In genomic region chr1:39679821-39680220, GRCh38 we compare ENCODE assay signal across 29 cellular contexts. TPM values are rescaled to one million over a fixed set of nuclear protein-coding genes. Genes with fewer than 3 reads are reported as not detected.
DNase-seq lines count a peak whose midpoint lies in the region; ATAC-seq, FAIRE-seq and TF ChIP-seq lines count a peak whose summit lies in the region.
"Had no signal": no experiment of that assay in that cellular context is flagged by ENCODE, and none has a peak within 500 bp of the region (broad histone marks: within the 10 kb centered on the region; RNA-seq: fewer than 3 reads in every experiment).

No MANE protein-coding gene starts in this region.

- no peak overlapping the region for H3K27ac ChIP-seq in H1 (ENCODE audit: low read depth, low read length)
- no peak overlapping the region for H3K27ac ChIP-seq in trophoblast cell (ENCODE audit: low read depth, low read length)
- no peak overlapping the region for H3K27ac ChIP-seq in CD4-positive, alpha-beta memory T cell (ENCODE audit: low read depth, low read length)
- H3K27ac ChIP-seq: BLaER1, PC-9, RWPE1 had no signal

- H4K8ac ChIP-seq in H1 (ENCODE audit: extremely low read depth, insufficient read depth, low read length) (no peak overlapping the region), trophoblast cell (ENCODE audit: low read depth, low read length) (no peak overlapping the region)

- H2BK20ac ChIP-seq in H1 (ENCODE audit: low read length) = no peak overlapping the region

- no peak overlapping the region for H2BK12ac ChIP-seq in H1 (ENCODE audit: low read depth, low read length)
- H2BK12ac ChIP-seq in trophoblast cell (ENCODE audit: low read length) = no peak overlapping the region

- H3K27me3 ChIP-seq in H1 (replicated peaks in 1 of 4; ENCODE audit: control insufficient read depth in 3 of 4, extremely low read depth in 1 of 4, insufficient read depth in 3 of 4, low read length in 3 of 4) (peaks cover 52 to 91% (median 80%) of the 10 kb centered on the region in 4 experiments), trophoblast cell (ENCODE audit: insufficient read depth, low read length) (peaks cover 54% of the 10 kb centered on the region)
- H3K27me3 ChIP-seq in CD4-positive, alpha-beta memory T cell (ENCODE audit: insufficient read depth, low read length) = no peaks in the 10 kb centered on the region
- H3K27me3 ChIP-seq: BLaER1 had no signal

- TF ChIP-seq EP300 in H1 (IDR thresholded peaks at IDR 0.05; ENCODE audit: borderline replicate concordance in 1 of 2, low read depth in 2 of 2, low read length in 2 of 2) = no peak

- TF ChIP-seq POLR2A in H1 (IDR thresholded peaks at IDR 0.05; ENCODE audit: control extremely low read depth in 1 of 2, low read depth in 2 of 2, low read length in 2 of 2) = no peak

- no peak for ATAC-seq in GM21576 (IDR thresholded peaks at IDR 0.05; ENCODE audit: unreplicated experiment)
- ATAC-seq: K562 had no signal

- DNase-seq in EH (ENCODE audit: low read depth) (peak; percentile 38), M059J (ENCODE audit: low read depth) (peak; percentile 32), H1 (ENCODE audit: low read depth in 1 of 2, low spot score in 2 of 2) (no peak), trophoblast cell (no peak), retina (no peak), ureter (ENCODE audit: low spot score) (no peak)
- DNase-seq in CD4-positive, alpha-beta memory T cell = no peak
- DNase-seq: CD8-positive, alpha-beta memory T cell; DMS 273 treated with DMSO at 0.1 percent for 48 hours; DND-41; Kasumi-1; MG63; NCI-H2029 treated with DMSO at 0.1 percent for 48 hours; NCI-H526 treated with DMSO at 0.1 percent for 48 hours; PC-9; SHP77; T-helper 1 cell had no signal

- H3K14ac ChIP-seq in H1 (ENCODE audit: insufficient read length) (no peak overlapping the region), trophoblast cell (ENCODE audit: low read length) (no peak overlapping the region)

- H3K9ac ChIP-seq in H1 (replicated peaks in 1 of 4; ENCODE audit: extremely low read depth in 1 of 4, low read depth in 3 of 4, low read length in 3 of 4) (no peak overlapping the region), trophoblast cell (ENCODE audit: low read length) (no peak overlapping the region)
- H3K9ac ChIP-seq: BLaER1 had no signal

- no peak overlapping the region for H2BK5ac ChIP-seq in H1 (ENCODE audit: low read depth, low read length)
- no peak overlapping the region for H2BK5ac ChIP-seq in trophoblast cell (ENCODE audit: low read depth, low read length, poor library complexity)

- H3K4ac ChIP-seq in H1 (replicated peaks; ENCODE audit: insufficient read length, low read depth, low read length) (no peak overlapping the region), trophoblast cell (ENCODE audit: low read depth, low read length) (no peak overlapping the region)

- peaks cover 15% of the 10 kb centered on the region in 2 donors for H3K36me3 Mint-ChIP-seq in CD4-positive, alpha-beta memory T cell

- no peaks in the 10 kb centered on the region; the same call in 1 of the 2 replicates for H3K23me2 ChIP-seq in H1 (ENCODE audit: low read depth, low read length)

- peaks cover 0 to 5% (median 1%) of the 10 kb centered on the region in 4 experiments; a peak in 2 of 7 replicates for H3K4me1 ChIP-seq in H1 (replicated peaks in 1 of 4; ENCODE audit: control insufficient read depth in 3 of 4, insufficient read depth in 4 of 4, low read length in 3 of 4)
- no peaks in the 10 kb centered on the region for H3K4me1 ChIP-seq in trophoblast cell (ENCODE audit: control insufficient read depth in 1 of 2, insufficient read depth in 2 of 2, low read length in 2 of 2)
- peaks cover 37% of the 10 kb centered on the region for H3K4me1 ChIP-seq in CD4-positive, alpha-beta memory T cell (ENCODE audit: insufficient read depth, low read length)
- H3K4me1 ChIP-seq: BLaER1 had no signal

- H3K9me3 Mint-ChIP-seq in CD4-positive, alpha-beta memory T cell = no peaks in the 10 kb centered on the region

- peaks cover 14 to 29% (median 27%) of the 10 kb centered on the region in 4 donors for H3K4me1 Mint-ChIP-seq in CD4-positive, alpha-beta memory T cell

- no peak overlapping the region for H2AFZ ChIP-seq in H1 (ENCODE audit: low read length)
- H2AFZ ChIP-seq in trophoblast cell (ENCODE audit: insufficient read depth, low read length, poor library complexity) = no peak overlapping the region
- H2AFZ ChIP-seq: PC-9 had no signal

- POLR2A ChIA-PET in H1 (lab: Charles Lee; ENCODE audit: partially characterized antibody) = interaction anchor here (0.9 kb wide), 1 partner anchor 12 kb away, joined by 4 read pairs; no protein-coding TSS in a partner anchor
- POLR2A ChIA-PET in CD4-positive, alpha-beta memory T cell (lab: Charles Lee; ENCODE audit: partially characterized antibody) = interaction anchor here (2.4 to 6.3 kb wide), 2 partner anchors 8 to 11 kb away, joined by 14 to 60 read pairs; partner anchors contain the start of genes HPCAL4 and NT5C1A

- H3K4me3 ChIP-seq in H1 (ENCODE audit: extremely low read depth in 1 of 4, insufficient read depth in 2 of 4, low read depth in 3 of 4, low read length in 4 of 4) (no peak overlapping the region), trophoblast cell (ENCODE audit: low read depth, low read length) (no peak overlapping the region)
- H3K4me3 ChIP-seq in CD4-positive, alpha-beta memory T cell (ENCODE audit: low read length in 2 of 2) = no peak overlapping the region
- H3K4me3 ChIP-seq: BLaER1, K562, MG63, PC-9 had no signal

- H3K36me3 ChIP-seq in H1 (ENCODE audit: control insufficient read depth in 2 of 4, insufficient read depth in 4 of 4, low read length in 3 of 4) = no peaks in the 10 kb centered on the region
- no peaks in the 10 kb centered on the region for H3K36me3 ChIP-seq in trophoblast cell (ENCODE audit: control insufficient read depth in 1 of 2, insufficient read depth in 2 of 2, low read length in 2 of 2)
- no peaks in the 10 kb centered on the region for H3K36me3 ChIP-seq in CD4-positive, alpha-beta memory T cell (ENCODE audit: insufficient read depth, low read length)
- H3K36me3 ChIP-seq: BLaER1, MG63 had no signal

- CTCF ChIA-PET in H1 (lab: Charles Lee; ENCODE audit: partially characterized antibody) = interaction anchor here (1.0 to 4.4 kb wide), 5 partner anchors 8 to 26 kb away, joined by 3 to 44 read pairs (median 6); partner anchors contain the start of genes HPCAL4 and NT5C1A
- CTCF ChIA-PET in CD4-positive, alpha-beta memory T cell (lab: Charles Lee; ENCODE audit: partially characterized antibody) = interaction anchor here (1.6 to 3.5 kb wide), 3 partner anchors 8 to 22 kb away, joined by 3 to 34 read pairs (median 9); partner anchors contain the start of gene NT5C1A

- H2AK5ac ChIP-seq in H1 (ENCODE audit: low read depth, low read length) (no peak overlapping the region), trophoblast cell (ENCODE audit: low read length) (no peak overlapping the region)

- intact Hi-C loops in CD4-positive, alpha-beta memory T cell (cut with micrococcal nuclease) = no loop called here

- no peak for TF ChIP-seq CTCF in H1 (IDR thresholded peaks at IDR 0.05; ENCODE audit: control extremely low read depth in 1 of 3, insufficient read depth in 1 of 3, low read depth in 1 of 3, low read length in 3 of 3)

- WGBS in H1 (ENCODE audit: extremely low coverage in 1 of 2, insufficient coverage in 1 of 2, insufficient read length in 1 of 2, insufficient replicate concordance in 2 of 2, low coverage in 1 of 2, low lambda C conversion rate in 2 of 2, missing lambda C conversion rate in 1 of 2), 2 experiments = 57% methylated on average over 2 of the region's 2 CpGs; no CpG with 5 or more reads in 1 of the 2 experiments
- WGBS in trophoblast cell (ENCODE audit: extremely low coverage, insufficient coverage, insufficient read length) = no CpG with 5 or more reads among the region's 2 CpGs

- peaks cover 0 to 4% of the 10 kb centered on the region in 2 experiments for H4K20me1 ChIP-seq in H1 (replicated peaks in 1 of 2; ENCODE audit: control insufficient read depth in 1 of 2, insufficient read depth in 2 of 2, low read length in 2 of 2)
- H4K20me1 ChIP-seq: BLaER1 had no signal

- no peak overlapping the region for H4K12ac ChIP-seq in trophoblast cell (ENCODE audit: low read depth, low read length)

- TF ChIP-seq RAD21 in H1 (IDR thresholded peaks at IDR 0.05 in 1 of 2, conservative IDR thresholded peaks at IDR 0.05 in 1 of 2; ENCODE audit: low read depth in 2 of 2, low read length in 2 of 2) = no peak

- H2BK15ac ChIP-seq in H1 (ENCODE audit: low read length) = no peak overlapping the region

- peaks cover 0 to 2% of the 10 kb centered on the region in 2 donors for H3K27me3 Mint-ChIP-seq in CD4-positive, alpha-beta memory T cell

- H3K4me2 ChIP-seq in H1 (ENCODE audit: insufficient read depth in 1 of 2, low read depth in 2 of 2, low read length in 2 of 2) (no peak overlapping the region), trophoblast cell (ENCODE audit: low read length) (no peak overlapping the region)
- H3K4me2 ChIP-seq: BLaER1, PC-9 had no signal

- H3K23ac ChIP-seq in H1 (ENCODE audit: insufficient read length) (no peak overlapping the region), trophoblast cell (ENCODE audit: low read length) (peak overlapping the region; percentile 22)

- no peak overlapping the region for H2BK120ac ChIP-seq in H1 (replicated peaks; ENCODE audit: low read depth, low read length)
- no peak overlapping the region for H2BK120ac ChIP-seq in trophoblast cell (ENCODE audit: insufficient read depth, low read length, poor library complexity)

- H3K79me2 ChIP-seq in H1 (ENCODE audit: control insufficient read depth in 1 of 2, insufficient read depth in 2 of 2, low read length in 2 of 2) = no peaks in the 10 kb centered on the region
- no peaks in the 10 kb centered on the region for H3K79me2 ChIP-seq in trophoblast cell (ENCODE audit: control insufficient read depth, insufficient read depth, low read length, poor library complexity)

- no peak overlapping the region for H3K56ac ChIP-seq in H1 (replicated peaks; ENCODE audit: insufficient read length, low read depth, low read length)

- no peak overlapping the region for H4K5ac ChIP-seq in H1 (ENCODE audit: insufficient read length, low read depth, low read length)

- no peak overlapping the region for H3K18ac ChIP-seq in H1 (ENCODE audit: extremely low read depth, low read length)
- H3K18ac ChIP-seq in trophoblast cell (ENCODE audit: low read length) = no peak overlapping the region

- no peak for FAIRE-seq in H1 (lab: Jason Lieb, UNC)
- FAIRE-seq: A204.1, G401.6, GM12891, H54, HTR-8/SVneo, K562 had no signal

- H3K79me1 ChIP-seq in H1 (ENCODE audit: low read depth, low read length) (no peaks in the 10 kb centered on the region), trophoblast cell (ENCODE audit: low read length) (no peaks in the 10 kb centered on the region)

- H3K4me3 Mint-ChIP-seq in CD4-positive, alpha-beta memory T cell = peak overlapping the region in 1 of 8 donors; percentile 20
- H3K4me3 Mint-ChIP-seq: CD8-positive, alpha-beta memory T cell had no signal

- H3K9me3 ChIP-seq in H1 (ENCODE audit: insufficient read depth in 2 of 2, low read depth in 1 of 2, low read length in 1 of 2) (no peaks in the 10 kb centered on the region), trophoblast cell (ENCODE audit: insufficient read depth, low read depth, low read length) (peaks cover 14% of the 10 kb centered on the region)
- no peaks in the 10 kb centered on the region for H3K9me3 ChIP-seq in CD4-positive, alpha-beta memory T cell (ENCODE audit: control insufficient read depth in 1 of 2, low read length in 2 of 2)
- H3K9me3 ChIP-seq: BLaER1, MG63 had no signal

- H3K27ac Mint-ChIP-seq in CD4-positive, alpha-beta memory T cell = peak overlapping the region in 3 of 7 donors; percentile 25 to 54 (median 27)

- H4K91ac ChIP-seq in H1 (replicated peaks; ENCODE audit: insufficient read length, low read length) (no peak overlapping the region), trophoblast cell (ENCODE audit: low read depth, low read length) (no peak overlapping the region)

RNA-seq across cellular contexts. Expression of gene NT5C1A, which starts 7.9 kb away (rescaled TPM):
- total RNA-seq in M059J (2014; rRNA removed; shearing (Covaris generic)) = not detected in 2 replicates
- not detected in 2 replicates for total RNA-seq in H1 (2021; fragmentation: NEBNext Ultra II Directional; extraction: Animal tissue kit (Norgen Biotek cat#: 25700))
- polyA plus RNA-seq in H1 (2011; rRNA removed) = 0.06 TPM in 1 of 2 replicates, not detected in the other
- not detected for polyA plus RNA-seq in H1 (2011; cell fraction: cytosol; rRNA removed)
- not detected for polyA plus RNA-seq in H1 (2011; cell fraction: nucleus; rRNA removed)
- polyA plus RNA-seq in H1 (2012, experiment 1 of 2) = not detected in 4 replicates
- not detected for polyA plus RNA-seq in H1 (2012, experiment 2 of 2)
- not detected for polyA plus RNA-seq in H1 (2013, experiment 1 of 2)
- not detected for polyA plus RNA-seq in H1 (2013, experiment 2 of 2)
- 0.16 TPM in 1 of 2 replicates, not detected in the other for polyA minus RNA-seq in H1 (2011; rRNA and poly(A)+ RNA removed)
- polyA minus RNA-seq in H1 (2011; cell fraction: cytosol; rRNA and poly(A)+ RNA removed) = not detected
- polyA minus RNA-seq in H1 (2011; cell fraction: nucleus; rRNA and poly(A)+ RNA removed) = not detected
- polyA plus RNA-seq in trophoblast cell (2013) = not detected in 2 replicates
- total RNA-seq in CD4-positive, alpha-beta memory T cell = under 1 TPM; 0.29 to 0.42 TPM
- not detected for polyA plus RNA-seq in CD4-positive, alpha-beta memory T cell
- not detected for total RNA-seq in ureter
- total RNA-seq: CD8-positive, alpha-beta memory T cell; K562; NCI-H460; PC-9 had no signal
- polyA plus RNA-seq: AG04450; CD8-positive, alpha-beta memory T cell; K562 had no signal

RNA-seq across cellular contexts. Expression of gene HPCAL4, which starts 11.4 kb away (rescaled TPM):
- 1.0 and 1.1 TPM in 2 replicates for total RNA-seq in M059J (2014; rRNA removed; shearing (Covaris generic))
- 0.46 and 0.54 TPM in 2 replicates for total RNA-seq in H1 (2021; fragmentation: NEBNext Ultra II Directional; extraction: Animal tissue kit (Norgen Biotek cat#: 25700))
- 0.55 and 0.74 TPM in 2 replicates for polyA plus RNA-seq in H1 (2011; rRNA removed)
- polyA plus RNA-seq in H1 (2011; cell fraction: cytosol; rRNA removed) = 0.72 TPM
- 0.97 TPM for polyA plus RNA-seq in H1 (2011; cell fraction: nucleus; rRNA removed)
- 0.32 to 0.92 TPM (median 0.64 TPM) in 4 replicates for polyA plus RNA-seq in H1 (2012, experiment 1 of 2)
- 0.41 TPM for polyA plus RNA-seq in H1 (2012, experiment 2 of 2)
- polyA plus RNA-seq in H1 (2013, experiment 1 of 2) = 0.81 TPM
- polyA plus RNA-seq in H1 (2013, experiment 2 of 2) = 0.79 TPM
- polyA minus RNA-seq in H1 (2011; rRNA and poly(A)+ RNA removed) = 1.8 and 2.1 TPM in 2 replicates
- 0.51 TPM for polyA minus RNA-seq in H1 (2011; cell fraction: cytosol; rRNA and poly(A)+ RNA removed)
- polyA minus RNA-seq in H1 (2011; cell fraction: nucleus; rRNA and poly(A)+ RNA removed) = 1.00 TPM
- 0.40 and 0.47 TPM in 2 replicates for polyA plus RNA-seq in trophoblast cell (2013)
- 10 to 100 TPM; 31.8 to 32.4 TPM for total RNA-seq in CD4-positive, alpha-beta memory T cell
- 1 to 10 TPM; 8.9 to 9.6 TPM for polyA plus RNA-seq in CD4-positive, alpha-beta memory T cell
- total RNA-seq in ureter = not detected
- polyA plus RNA-seq: AG04450 had no signal

RNA-seq across cellular contexts. Expression of gene HEYL, which starts 40.4 kb away (rescaled TPM):
- total RNA-seq in M059J (2014; rRNA removed; shearing (Covaris generic)) = 0.15 TPM in 1 of 2 replicates, not detected in the other
- total RNA-seq in H1 (2021; fragmentation: NEBNext Ultra II Directional; extraction: Animal tissue kit (Norgen Biotek cat#: 25700)) = 3.1 and 3.5 TPM in 2 replicates
- polyA plus RNA-seq in H1 (2011; rRNA removed) = 1.8 and 2.9 TPM in 2 replicates
- polyA plus RNA-seq in H1 (2011; cell fraction: cytosol; rRNA removed) = 1.6 TPM
- 3.1 TPM for polyA plus RNA-seq in H1 (2011; cell fraction: nucleus; rRNA removed)
- 1.4 to 2.6 TPM (median 2.2 TPM) in 4 replicates for polyA plus RNA-seq in H1 (2012, experiment 1 of 2)
- polyA plus RNA-seq in H1 (2012, experiment 2 of 2) = 1.8 TPM
- 2.2 TPM for polyA plus RNA-seq in H1 (2013, experiment 1 of 2)
- 2.0 TPM for polyA plus RNA-seq in H1 (2013, experiment 2 of 2)
- 2.0 and 2.3 TPM in 2 replicates for polyA minus RNA-seq in H1 (2011; rRNA and poly(A)+ RNA removed)
- polyA minus RNA-seq in H1 (2011; cell fraction: cytosol; rRNA and poly(A)+ RNA removed) = 1.5 TPM
- polyA minus RNA-seq in H1 (2011; cell fraction: nucleus; rRNA and poly(A)+ RNA removed) = 1.8 TPM
- 0.26 and 0.32 TPM in 2 replicates for polyA plus RNA-seq in trophoblast cell (2013)
- total RNA-seq in CD4-positive, alpha-beta memory T cell = under 1 TPM in 1 of 2 experiments, not detected in 1; 0.12 TPM
- polyA plus RNA-seq in CD4-positive, alpha-beta memory T cell = under 1 TPM in 1 of 2 donors, not detected in 1; 0.23 TPM
- 8.2 TPM for total RNA-seq in ureter
- total RNA-seq: SK-MEL-5 had no signal
- polyA plus RNA-seq: CD8-positive, alpha-beta memory T cell had no signal

RNA-seq across cellular contexts. Expression of gene PPIE, which starts 58.9 kb away (rescaled TPM):
- 51.9 and 68.4 TPM in 2 replicates for total RNA-seq in M059J (2014; rRNA removed; shearing (Covaris generic))
- total RNA-seq in H1 (2021; fragmentation: NEBNext Ultra II Directional; extraction: Animal tissue kit (Norgen Biotek cat#: 25700)) = 38.9 and 40.2 TPM in 2 replicates
- 49.4 and 56.1 TPM in 2 replicates for polyA plus RNA-seq in H1 (2011; rRNA removed)
- polyA plus RNA-seq in H1 (2011; cell fraction: cytosol; rRNA removed) = 79.8 TPM
- polyA plus RNA-seq in H1 (2011; cell fraction: nucleus; rRNA removed) = 61.8 TPM
- 44.8 to 55.0 TPM (median 51.6 TPM) in 4 replicates for polyA plus RNA-seq in H1 (2012, experiment 1 of 2)
- 52.5 TPM for polyA plus RNA-seq in H1 (2012, experiment 2 of 2)
- 36.2 TPM for polyA plus RNA-seq in H1 (2013, experiment 1 of 2)
- 34.8 TPM for polyA plus RNA-seq in H1 (2013, experiment 2 of 2)
- polyA minus RNA-seq in H1 (2011; rRNA and poly(A)+ RNA removed) = 33.4 and 38.9 TPM in 2 replicates
- polyA minus RNA-seq in H1 (2011; cell fraction: cytosol; rRNA and poly(A)+ RNA removed) = 10.3 TPM
- polyA minus RNA-seq in H1 (2011; cell fraction: nucleus; rRNA and poly(A)+ RNA removed) = 27.4 TPM
- polyA plus RNA-seq in trophoblast cell (2013) = 25.4 and 27.4 TPM in 2 replicates
- 10 to 100 TPM; 67.7 to 69.4 TPM for total RNA-seq in CD4-positive, alpha-beta memory T cell
- polyA plus RNA-seq in CD4-positive, alpha-beta memory T cell = 100 to 1,000 TPM in 1 of 2 donors, 10 to 100 TPM in 1; 77.2 to 162 TPM
- total RNA-seq in ureter = 62.4 TPM

Comparison
In these comparisons a context has a peak if more than half of its experiments do, and no peak if none do; other contexts are left out.
1. DNase-seq: peak in EH (single experiment) and M059J (single experiment); none in H1 (0 of 2), trophoblast cell (0 of 2), CD4-positive, alpha-beta memory T cell (0 of 5), retina (single experiment) and ureter (single experiment).
2. RNA of gene HPCAL4, which starts 11.4 kb away (total RNA-seq): 31.8 to 32.4 TPM in CD4-positive, alpha-beta memory T cell; 1.0 to 1.1 TPM in M059J, 0.46 to 0.54 TPM in H1 and not detected in ureter (single experiment); every median in the first group is over 10 times any median in the second.